In the genomic region with DNA sequence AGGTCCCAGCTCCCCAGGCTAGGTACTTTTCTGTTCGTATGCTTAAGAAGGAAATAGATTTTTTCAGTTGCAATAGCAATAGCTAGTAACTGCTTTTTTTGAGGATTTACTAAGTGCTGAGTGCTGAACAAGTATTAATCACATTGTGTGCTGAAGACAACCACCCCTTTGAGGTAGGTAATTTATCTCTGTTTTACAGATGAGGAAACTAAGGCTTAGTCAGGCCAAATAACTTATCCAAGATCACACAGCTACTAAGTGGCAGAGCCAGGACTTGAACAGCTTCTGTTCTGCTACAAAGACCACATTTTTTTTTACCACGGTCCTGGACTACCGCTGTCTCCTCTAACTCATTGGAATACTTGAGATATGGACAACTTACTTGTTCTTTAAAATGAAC, we compare ENCODE assay signal across 10 cellular contexts. TPM values are rescaled to one million over a fixed set of nuclear protein-coding genes. Genes with fewer than 3 reads are reported as not detected.
DNase-seq lines count a peak whose midpoint lies in the region; ATAC-seq and TF ChIP-seq lines count a peak whose summit lies in the region.
"Had no signal": no experiment of that assay in that cellular context is flagged by ENCODE, and none has a peak within 500 bp of the region (broad histone marks: within the 10 kb centered on the region; RNA-seq: fewer than 3 reads in every experiment).

No MANE protein-coding gene starts in this region.

- peak overlapping the region in 1 of 5 donors; percentile 13 for H3K9ac ChIP-seq in subcutaneous abdominal adipose tissue (ENCODE audit: low read length in 5 of 5)

- no peak overlapping the region for H3K4me3 Mint-ChIP-seq in T-helper 17 cell
- H3K4me3 Mint-ChIP-seq in chondrocyte (ENCODE audit: unreplicated experiment), result no peak overlapping the region

- H3K36me3 ChIP-seq in cardiac muscle cell, result peaks cover 63% of the 10 kb centered on the region
- H3K36me3 ChIP-seq in subcutaneous abdominal adipose tissue (ENCODE audit: control insufficient read depth in 5 of 5, insufficient read depth in 5 of 5, low read length in 5 of 5), result peaks cover 36 to 45% (median 43%) of the 10 kb centered on the region in 5 donors

- H3K4me1 ChIP-seq in cardiac muscle cell (ENCODE audit: low read depth) (peaks cover 9% of the 10 kb centered on the region), subcutaneous abdominal adipose tissue (ENCODE audit: control insufficient read depth in 5 of 5, insufficient read depth in 5 of 5, low read length in 5 of 5) (peaks cover 0 to 30% (median 4%) of the 10 kb centered on the region in 5 donors)

- H3K27me3 Mint-ChIP-seq in T-helper 17 cell (no peaks in the 10 kb centered on the region), chondrocyte (ENCODE audit: low read depth) (no peaks in the 10 kb centered on the region)

- no peak for TF ChIP-seq CTCF in cardiac muscle cell (IDR thresholded peaks at IDR 0.05; ENCODE audit: low read depth, low read length)
- TF ChIP-seq CTCF in chondrocyte (IDR thresholded peaks at IDR 0.05), result no peak

- no peaks in the 10 kb centered on the region for H3K27me3 ChIP-seq in cardiac muscle cell
- no peaks in the 10 kb centered on the region for H3K27me3 ChIP-seq in subcutaneous abdominal adipose tissue (ENCODE audit: control insufficient read depth in 5 of 5, insufficient read depth in 4 of 5, low read length in 5 of 5)

- H3K9me3 ChIP-seq in cardiac muscle cell (ENCODE audit: low read depth), result no peaks in the 10 kb centered on the region
- no peaks in the 10 kb centered on the region for H3K9me3 ChIP-seq in T-helper 17 cell (ENCODE audit: control insufficient read depth, low read length, poor library complexity, severe bottlenecking)
- H3K9me3 ChIP-seq in subcutaneous abdominal adipose tissue (ENCODE audit: control insufficient read depth in 5 of 5, low read length in 5 of 5), result no peaks in the 10 kb centered on the region

- peak overlapping the region; percentile 86 for H3K27ac Mint-ChIP-seq in T-helper 17 cell
- H3K27ac Mint-ChIP-seq in chondrocyte (ENCODE audit: unreplicated experiment), result peak overlapping the region; percentile 1

- H3K36me3 Mint-ChIP-seq in T-helper 17 cell (ENCODE audit: low read depth), result peaks cover 21% of the 10 kb centered on the region
- peaks cover 36% of the 10 kb centered on the region for H3K36me3 Mint-ChIP-seq in chondrocyte (ENCODE audit: low read depth)

- intact Hi-C loops in left ventricle myocardium superior (cut with micrococcal nuclease), result no loop called here

- H3K4me1 Mint-ChIP-seq in T-helper 17 cell, result peaks cover 36% of the 10 kb centered on the region
- peaks cover 3% of the 10 kb centered on the region for H3K4me1 Mint-ChIP-seq in chondrocyte (ENCODE audit: low read depth)

- DNase-seq in cardiac muscle cell (ENCODE audit: low read depth in 1 of 2, low spot score in 1 of 2), result no peak
- DNase-seq in left ventricle myocardium superior, result no peak
- DNase-seq in T-helper 17 cell, result no peak
- DNase-seq in chondrocyte (ENCODE audit: low spot score), result no peak
- no peak for DNase-seq in activated CD4-positive, alpha-beta T cell treated with anti-CD3 and anti-CD28 coated beads, Interleukin-2, amount 50 U/mL, for 1 hour
- DNase-seq: MM.1S, NCI-H1105, NCI-H1694 treated with DMSO at 0.1 percent for 48 hours had no signal

- ATAC-seq in left ventricle myocardium superior (no peak), T-helper 17 cell (no peak), GM18909 (IDR thresholded peaks at IDR 0.05; ENCODE audit: poor library complexity, unreplicated experiment) (no peak)

- no peak overlapping the region for H3K4me3 ChIP-seq in cardiac muscle cell
- no peak overlapping the region for H3K4me3 ChIP-seq in subcutaneous abdominal adipose tissue (ENCODE audit: low read depth in 1 of 5, low read length in 5 of 5)

- H3K9me3 Mint-ChIP-seq in chondrocyte (ENCODE audit: low read depth), result no peaks in the 10 kb centered on the region

- peak overlapping the region; percentile 69 for H3K27ac ChIP-seq in cardiac muscle cell
- H3K27ac ChIP-seq in subcutaneous abdominal adipose tissue (ENCODE audit: low read depth, low read length), result peak overlapping the region; percentile 18

RNA-seq across cellular contexts. Expression of gene CRLS1, which starts 8.1 kb away (rescaled TPM):
- total RNA-seq in cardiac muscle cell (76.8 and 93.7 TPM in 2 replicates), left ventricle myocardium superior (111 TPM), T-helper 17 cell (10 to 100 TPM; 19.7 to 21.9 TPM), chondrocyte (36.9 to 46.0 TPM (median 39.7 TPM) in 3 replicates)
- polyA plus RNA-seq in cardiac muscle cell, result 236 and 243 TPM in 2 replicates

RNA-seq across cellular contexts. Expression of gene LRRN4, which starts 39.8 kb away (rescaled TPM):
- total RNA-seq in cardiac muscle cell (180 and 227 TPM in 2 replicates), left ventricle myocardium superior (0.99 TPM), T-helper 17 cell (not detected), chondrocyte (not detected in 3 replicates)
- polyA plus RNA-seq in cardiac muscle cell, result 135 and 173 TPM in 2 replicates

Comparison
In these comparisons a context has a peak if more than half of its experiments do, and no peak if none do; other contexts are left out.
1. RNA of gene LRRN4, which starts 39.8 kb away (total RNA-seq): 180 to 227 TPM in cardiac muscle cell; 0.99 TPM in left ventricle myocardium superior (single experiment), not detected in chondrocyte and not detected in T-helper 17 cell; every median in the first group is over 10 times any median in the second.